Comparison of ENCODE assay signal across 26 cellular contexts in genomic region chr13:55783841-55784240, GRCh38.
"Had no signal": no experiment of that assay in that cellular context is flagged by ENCODE, and none has a peak within 500 bp of the region (broad histone marks: within the 10 kb centered on the region; RNA-seq: fewer than 3 reads in every experiment).

No MANE protein-coding gene starts in this region.

- H3K27ac Mint-ChIP-seq: immature natural killer cell; mesothelial cell of epicardium; naive B cell; naive thymus-derived CD8-positive, alpha-beta T cell had no signal

- H3K27me3 Mint-ChIP-seq: naive B cell; naive thymus-derived CD8-positive, alpha-beta T cell had no signal

- H3K4me2 ChIP-seq: hepatocyte had no signal

- H3K4me1 Mint-ChIP-seq: immature natural killer cell; mesothelial cell of epicardium; naive B cell; naive thymus-derived CD8-positive, alpha-beta T cell had no signal

- ATAC-seq: foreskin keratinocyte; gastroesophageal sphincter; heart left ventricle; left colon; left lobe of liver; lower lobe of right lung; mucosa of descending colon; naive thymus-derived CD8-positive, alpha-beta T cell had no signal

- H3K4me3 Mint-ChIP-seq: immature natural killer cell; mesothelial cell of epicardium; naive B cell; naive thymus-derived CD8-positive, alpha-beta T cell had no signal

- FAIRE-seq: endothelial cell of umbilical vein, frontal cortex, kidney had no signal

- H3K4me3 ChIP-seq: coronary artery, dorsolateral prefrontal cortex, esophagus muscularis mucosa, gastroesophageal sphincter, heart left ventricle, hepatocyte, left ventricle myocardium inferior, lower lobe of right lung, mucosa of descending colon had no signal

- H3K4me1 ChIP-seq: esophagus muscularis mucosa, foreskin keratinocyte, gastroesophageal sphincter, heart left ventricle, left ventricle myocardium inferior, lower lobe of right lung had no signal

- DNase-seq: dermis blood vessel endothelial cell; dorsolateral prefrontal cortex; effector CD4-positive, alpha-beta T cell; effector memory CD4-positive, alpha-beta T cell; foreskin keratinocyte; heart left ventricle; hypothalamus; immature natural killer cell; islet precursor cell; kidney; kidney glomerular epithelial cell; left colon; left ventricle myocardium inferior; lower lobe of right lung; mesenchymal stem cell; mucosa of descending colon; naive B cell; naive thymus-derived CD8-positive, alpha-beta T cell had no signal

- H3K9me3 ChIP-seq: esophagus muscularis mucosa, gastroesophageal sphincter, lower lobe of right lung had no signal

- H3K27me3 ChIP-seq: dorsolateral prefrontal cortex, esophagus muscularis mucosa, foreskin keratinocyte, gastroesophageal sphincter, heart left ventricle, hepatocyte had no signal

- H3K36me3 Mint-ChIP-seq: immature natural killer cell; mesothelial cell of epicardium; naive B cell; naive thymus-derived CD8-positive, alpha-beta T cell had no signal

- H2AFZ ChIP-seq: hepatocyte had no signal

- H3K27ac ChIP-seq: coronary artery, dorsolateral prefrontal cortex, esophagus muscularis mucosa, foreskin keratinocyte, gastroesophageal sphincter, heart left ventricle, hepatocyte, left ventricle myocardium inferior, lower lobe of right lung had no signal

- H3K79me2 ChIP-seq: hepatocyte had no signal

- H3K36me3 ChIP-seq: esophagus muscularis mucosa, gastroesophageal sphincter, heart left ventricle, left ventricle myocardium inferior, lower lobe of right lung had no signal
